Comparison of ENCODE assay signal across 14 cellular contexts in genomic region chr17:43213545-43213944, GRCh38. TPM values are rescaled to one million over a fixed set of nuclear protein-coding genes. Genes with fewer than 3 reads are reported as not detected.
DNase-seq lines count a peak whose midpoint lies in the region; ATAC-seq and TF ChIP-seq lines count a peak whose summit lies in the region.
"Had no signal": no experiment of that assay in that cellular context is flagged by ENCODE, and none has a peak within 500 bp of the region (broad histone marks: within the 10 kb centered on the region; RNA-seq: fewer than 3 reads in every experiment).

No MANE protein-coding gene starts in this region.

- no peaks in the 10 kb centered on the region for H3K27me3 Mint-ChIP-seq in activated naive CD4-positive, alpha-beta T cell treated with anti-CD3 and anti-CD28 coated beads, Interleukin-2, amount 50 U/mL, for 24 hours
- H3K27me3 Mint-ChIP-seq in activated CD4-positive, alpha-beta memory T cell treated with anti-CD3 and anti-CD28 coated beads, Interleukin-2, amount 10 ng/mL, durations not matched to agents 7 days and 5 days = no peaks in the 10 kb centered on the region

- H3K27me3 ChIP-seq in liver (ENCODE audit: control insufficient read depth in 4 of 4, insufficient read depth in 4 of 4, low read length in 3 of 4) (no peaks in the 10 kb centered on the region), stomach (no peaks in the 10 kb centered on the region)
- H3K27me3 ChIP-seq: transverse colon had no signal

- no peaks in the 10 kb centered on the region for H3K9me3 Mint-ChIP-seq in activated naive CD4-positive, alpha-beta T cell treated with anti-CD3 and anti-CD28 coated beads, Interleukin-2, amount 50 U/mL, for 24 hours
- no peaks in the 10 kb centered on the region for H3K9me3 Mint-ChIP-seq in activated CD4-positive, alpha-beta memory T cell treated with anti-CD3 and anti-CD28 coated beads, Interleukin-2, amount 10 ng/mL, durations not matched to agents 7 days and 5 days

- peak overlapping the region; percentile 8 for H3K27ac Mint-ChIP-seq in activated naive CD4-positive, alpha-beta T cell treated with anti-CD3 and anti-CD28 coated beads, Interleukin-2, amount 50 U/mL, for 24 hours
- peak overlapping the region; percentile 16 for H3K27ac Mint-ChIP-seq in activated CD4-positive, alpha-beta memory T cell treated with anti-CD3 and anti-CD28 coated beads, Interleukin-2, amount 10 ng/mL, durations not matched to agents 7 days and 5 days

- H3K4me3 ChIP-seq in liver (ENCODE audit: low read depth in 1 of 3, low read length in 3 of 3) (no peak overlapping the region), stomach (peak overlapping the region in 1 of 4 donors; percentile 61)
- H3K4me3 ChIP-seq: transverse colon had no signal

- POLR2A ChIA-PET in activated CD4-positive, alpha-beta memory T cell treated with anti-CD3 and anti-CD28 coated beads, Interleukin-2, amount 10 ng/mL, durations not matched to agents 7 days and 5 days (lab: Charles Lee) = interaction anchor here (0.9 to 6.1 kb wide), 8 partner anchors 12 to 215 kb away, joined by 3 to 150 read pairs (median 25); partner anchors contain the start of genes BRCA1, NBR1 and RPL27

- TF ChIP-seq CTCF in liver (IDR thresholded peaks at IDR 0.05; ENCODE audit: low read depth, low read length, missing input control) = no peak
- no peak for TF ChIP-seq CTCF in stomach (IDR thresholded peaks at IDR 0.05)

- H3K36me3 Mint-ChIP-seq in activated naive CD4-positive, alpha-beta T cell treated with anti-CD3 and anti-CD28 coated beads, Interleukin-2, amount 50 U/mL, for 24 hours = peaks cover 9% of the 10 kb centered on the region
- H3K36me3 Mint-ChIP-seq in activated CD4-positive, alpha-beta memory T cell treated with anti-CD3 and anti-CD28 coated beads, Interleukin-2, amount 10 ng/mL, durations not matched to agents 7 days and 5 days (ENCODE audit: low read depth) = peaks cover 55% of the 10 kb centered on the region

- H3K4me1 ChIP-seq in liver (ENCODE audit: control insufficient read depth in 4 of 4, insufficient read depth in 4 of 4, low read length in 3 of 4) (peaks cover 17 to 44% (median 35%) of the 10 kb centered on the region in 4 donors), stomach (peaks cover 17 to 35% (median 29%) of the 10 kb centered on the region in 4 donors)

- H3K4me1 Mint-ChIP-seq in activated naive CD4-positive, alpha-beta T cell treated with anti-CD3 and anti-CD28 coated beads, Interleukin-2, amount 50 U/mL, for 24 hours = peaks cover 54% of the 10 kb centered on the region
- peaks cover 36% of the 10 kb centered on the region for H3K4me1 Mint-ChIP-seq in activated CD4-positive, alpha-beta memory T cell treated with anti-CD3 and anti-CD28 coated beads, Interleukin-2, amount 10 ng/mL, durations not matched to agents 7 days and 5 days

- CTCF ChIA-PET in activated CD4-positive, alpha-beta memory T cell treated with anti-CD3 and anti-CD28 coated beads, Interleukin-2, amount 10 ng/mL, durations not matched to agents 7 days and 5 days (lab: Charles Lee) = interaction anchor here (0.6 to 2.9 kb wide), 5 partner anchors 14 to 1412 kb away, joined by 3 to 16 read pairs (median 4); no protein-coding TSS in a partner anchor

- intact Hi-C loops in stomach (cut with DNase I; ENCODE audit: low total_unique reads) = loop anchor here (10.0 kb wide), 1 partner anchor 109 kb away; no protein-coding TSS in a partner anchor

- 73% methylated on average over 2 of the region's 2 CpGs for WGBS in liver
- 53 to 82% (median 70%) methylated on average over 2 of the region's 2 CpGs for WGBS in stomach, 5 donors

- H3K27ac ChIP-seq in liver (ENCODE audit: low read depth in 1 of 2, low read length in 2 of 2) (peak overlapping the region; percentile 15 to 51), stomach (peak overlapping the region in 3 of 5 donors; percentile 1 to 91 (median 90))

- TF ChIP-seq RAD21 in liver (IDR thresholded peaks at IDR 0.05) = peak in 1 of 2 donors; percentile 21

- no peak for TF ChIP-seq EP300 in stomach (IDR thresholded peaks at IDR 0.05)

- H3K36me3 ChIP-seq in liver (ENCODE audit: control insufficient read depth in 4 of 4, insufficient read depth in 3 of 4, low read depth in 1 of 4, low read length in 3 of 4) (peaks cover 6 to 26% (median 15%) of the 10 kb centered on the region in 4 donors), stomach (peaks cover 11 to 57% (median 52%) of the 10 kb centered on the region in 4 donors)

- TF ChIP-seq POLR2A in stomach (IDR thresholded peaks at IDR 0.05) = no peak

- DNase-seq in activated naive CD4-positive, alpha-beta T cell (lab: John Stamatoyannopoulos, UW) = no peak
- DNase-seq in activated CD4-positive, alpha-beta memory T cell treated with anti-CD3 and anti-CD28 coated beads, Interleukin-2, amount 10 ng/mL, durations not matched to agents 7 days and 5 days = no peak
- peak; percentile 29 for DNase-seq in stomach
- no peak for DNase-seq in activated naive CD4-positive, alpha-beta T cell treated with anti-CD3 and anti-CD28 coated beads, Interleukin-2, amount 50 U/mL, for 16 hours
- DNase-seq: AML-193, SIG-M5 had no signal

- H3K9me3 ChIP-seq in liver (ENCODE audit: control insufficient read depth in 4 of 4, low read length in 3 of 4) (no peaks in the 10 kb centered on the region), stomach (no peaks in the 10 kb centered on the region)
- H3K9me3 ChIP-seq: transverse colon had no signal

- H3K4me3 Mint-ChIP-seq in activated naive CD4-positive, alpha-beta T cell treated with anti-CD3 and anti-CD28 coated beads, Interleukin-2, amount 50 U/mL, for 24 hours = peak overlapping the region; percentile 36
- peak overlapping the region; percentile 81 for H3K4me3 Mint-ChIP-seq in activated CD4-positive, alpha-beta memory T cell treated with anti-CD3 and anti-CD28 coated beads, Interleukin-2, amount 10 ng/mL, durations not matched to agents 7 days and 5 days

- no peak for ATAC-seq in GM18861 (IDR thresholded peaks at IDR 0.05; ENCODE audit: unreplicated experiment)
- ATAC-seq in GM18873 (IDR thresholded peaks at IDR 0.05; ENCODE audit: low FRiP score, unreplicated experiment) = no peak

- H3K9ac ChIP-seq in liver (ENCODE audit: low read depth in 1 of 2, low read length in 2 of 2) = peak overlapping the region in 1 of 2 donors; percentile 33

TF ChIP-seq in liver, 16 proteins besides CTCF, POLR2A, EP300 and RAD21 (continues in another document):
- TF ChIP-seq, protein P1, sequence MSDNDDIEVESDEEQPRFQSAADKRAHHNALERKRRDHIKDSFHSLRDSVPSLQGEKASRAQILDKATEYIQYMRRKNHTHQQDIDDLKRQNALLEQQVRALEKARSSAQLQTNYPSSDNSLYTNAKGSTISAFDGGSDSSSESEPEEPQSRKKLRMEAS (IDR thresholded peaks at IDR 0.05) = peak; percentile 61
- TF ChIP-seq REST (IDR thresholded peaks at IDR 0.05) (peak; percentile 32), YY1 (IDR thresholded peaks at IDR 0.05) (peak; percentile 39), HNF4G (IDR thresholded peaks at IDR 0.05) (no peak), GABPA (IDR thresholded peaks at IDR 0.05 in 1 of 2, conservative IDR thresholded peaks at IDR 0.05 in 1 of 2) (no peak), EGR1 (IDR thresholded peaks at IDR 0.05; ENCODE audit: low read depth in 2 of 2) (peak in 1 of 2 donors; percentile 27), FOXA2 (IDR thresholded peaks at IDR 0.05) (peak; percentile 26), RXRA (IDR thresholded peaks at IDR 0.05) (peak in 1 of 2 donors; percentile 72)

RNA-seq across cellular contexts. Expression of gene TMEM106A, which starts 1.9 kb away (rescaled TPM):
- total RNA-seq in activated CD4-positive, alpha-beta memory T cell treated with anti-CD3 and anti-CD28 coated beads, Interleukin-2, amount 10 ng/mL, durations not matched to agents 7 days and 5 days = 10 to 100 TPM; 12.9 to 13.8 TPM
- total RNA-seq in liver (1 to 10 TPM; 2.9 to 3.8 TPM), stomach (10 to 100 TPM in 2 of 5 donors, 1 to 10 TPM in 2, not detected in 1; 4.0 to 82.3 (median 28.2) TPM)
- polyA plus RNA-seq in liver (1 to 10 TPM; 1.3 to 2.3 TPM), stomach (1 to 10 TPM in 2 of 3 donors, under 1 TPM in 1; 0.85 to 1.9 (median 1.8) TPM)

RNA-seq across cellular contexts. Expression of gene CCDC200, which starts 14.9 kb away (rescaled TPM):
- total RNA-seq in activated CD4-positive, alpha-beta memory T cell treated with anti-CD3 and anti-CD28 coated beads, Interleukin-2, amount 10 ng/mL, durations not matched to agents 7 days and 5 days = under 1 TPM in 1 of 2 experiments, not detected in 1; 0.53 TPM
- total RNA-seq in liver (not detected), stomach (under 1 TPM in 1 of 5 donors, not detected in 4; 0.55 TPM)
- polyA plus RNA-seq in liver (1 to 10 TPM in 1 of 2 donors, not detected in 1; 1.3 TPM), stomach (not detected)
- total RNA-seq: HT1080, lung microvascular endothelial cell, omental fat pad, transverse colon had no signal

RNA-seq across cellular contexts. Expression of gene RNU2-1, which starts 20.2 kb away (rescaled TPM):
- total RNA-seq in activated CD4-positive, alpha-beta memory T cell treated with anti-CD3 and anti-CD28 coated beads, Interleukin-2, amount 10 ng/mL, durations not matched to agents 7 days and 5 days = 1,000 to 10,000 TPM; 6,842 to 7,042 TPM
- total RNA-seq in liver (not detected), stomach (not detected)
- polyA plus RNA-seq in liver (1 to 10 TPM in 1 of 2 donors, not detected in 1; 3.4 TPM), stomach (not detected)
- total RNA-seq: HT1080, lung microvascular endothelial cell, omental fat pad, transverse colon had no signal

RNA-seq across cellular contexts. Expression of gene NBR1, which starts 42.5 kb away (rescaled TPM):
- 10 to 100 TPM; 68.1 to 69.8 TPM for total RNA-seq in activated CD4-positive, alpha-beta memory T cell treated with anti-CD3 and anti-CD28 coated beads, Interleukin-2, amount 10 ng/mL, durations not matched to agents 7 days and 5 days
- total RNA-seq in liver = 10 to 100 TPM; 59.3 to 74.6 TPM
- polyA plus RNA-seq in liver = 10 to 100 TPM; 18.2 to 30.1 TPM
- total RNA-seq in stomach = 100 to 1,000 TPM in 1 of 5 donors, 10 to 100 TPM in 4; 29.0 to 107 (median 46.7) TPM
- 10 to 100 TPM; 25.4 to 42.5 (median 30.4) TPM for polyA plus RNA-seq in stomach

Comparison
In these comparisons a context has a peak if more than half of its experiments do, and no peak if none do; other contexts are left out.
1. RNA of gene RNU2-1, which starts 20.2 kb away (total RNA-seq): 6,842 to 7,042 TPM in activated CD4-positive, alpha-beta memory T cell treated with anti-CD3 and anti-CD28 coated beads, Interleukin-2, amount 10 ng/mL, durations not matched to agents 7 days and 5 days; not detected in liver and not detected in stomach; every median in the first group is over 1,000 times any median in the second.